17 cellular contexts compared by ENCODE assay signal in the genomic region with DNA sequence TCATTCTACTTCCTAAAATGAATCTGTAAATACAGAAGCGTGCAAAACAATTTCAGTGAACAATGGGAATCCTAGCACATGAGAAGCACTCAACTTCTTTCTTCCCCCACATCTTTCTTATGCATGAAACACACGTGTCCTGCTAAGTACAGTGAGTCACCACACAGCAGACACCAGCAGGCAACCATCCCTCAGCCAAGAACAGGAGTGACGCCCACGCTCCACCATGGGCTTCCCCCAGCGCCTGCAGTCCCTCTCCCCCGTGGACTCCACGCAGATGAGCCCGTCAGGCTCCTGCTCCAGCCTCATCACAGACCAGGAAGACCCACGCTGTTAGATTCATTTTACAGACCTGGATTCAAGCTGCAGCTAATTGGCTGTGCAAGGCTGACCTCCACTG. TPM values are rescaled to one million over a fixed set of nuclear protein-coding genes. Genes with fewer than 3 reads are reported as not detected.
DNase-seq lines count a peak whose midpoint lies in the region; ATAC-seq and TF ChIP-seq lines count a peak whose summit lies in the region.
"Had no signal": no experiment of that assay in that cellular context is flagged by ENCODE, and none has a peak within 500 bp of the region (broad histone marks: within the 10 kb centered on the region; RNA-seq: fewer than 3 reads in every experiment).

No MANE protein-coding gene starts in this region.

- no peak overlapping the region for H3K4me3 ChIP-seq in RWPE2 (ENCODE audit: severe bottlenecking)
- H3K4me3 ChIP-seq: pancreas, PC-9 had no signal

- no peaks in the 10 kb centered on the region for H3K9me3 ChIP-seq in RWPE2 (ENCODE audit: severe bottlenecking)
- H3K9me3 ChIP-seq: pancreas had no signal

- peaks cover 33% of the 10 kb centered on the region for H3K27me3 Mint-ChIP-seq in glutamatergic neuron (ENCODE audit: unreplicated experiment)
- peaks cover 60% of the 10 kb centered on the region for H3K27me3 Mint-ChIP-seq in activated naive CD8-positive, alpha-beta T cell treated with anti-CD3 and anti-CD28 coated beads for 36 hours

- DNase-seq in A172 (ENCODE audit: low spot score), result peak; percentile 22
- DNase-seq in GM03348 (ENCODE audit: low spot score), result peak; percentile 62
- no peak for DNase-seq in RWPE2 (ENCODE audit: low spot score)
- DNase-seq in glutamatergic neuron, result no peak
- no peak for DNase-seq in activated CD4-positive, alpha-beta T cell treated with anti-CD3 and anti-CD28 coated beads for 48 hours
- no peak for DNase-seq in mesenteric fat pad (ENCODE audit: low spot score)
- DNase-seq in activated naive CD8-positive, alpha-beta T cell treated with anti-CD3 and anti-CD28 coated beads for 36 hours, result no peak
- DNase-seq: left cardiac atrium; NCI-H2029 treated with DMSO at 0.1 percent for 48 hours; NCI-H524 treated with DMSO at 0.1 percent for 48 hours; PC-9; stimulated activated CD4-positive, alpha-beta T cell treated with anti-CD3 and anti-CD28 coated beads, Interleukin-12 subunit alpha, Interleukin-12 subunit beta, amount 100 ng/mL, for 4 hours; stimulated activated naive CD8-positive, alpha-beta T cell treated with anti-CD3 and anti-CD28 coated beads, Interleukin-15, amount 100 ng/mL, for 72 hours; WERI-Rb-1 had no signal

- H3K4me1 Mint-ChIP-seq in glutamatergic neuron (ENCODE audit: low read depth, unreplicated experiment), result peaks cover 18% of the 10 kb centered on the region
- H3K4me1 Mint-ChIP-seq in activated naive CD8-positive, alpha-beta T cell treated with anti-CD3 and anti-CD28 coated beads for 36 hours, result no peaks in the 10 kb centered on the region

- no peak overlapping the region for H3K27ac Mint-ChIP-seq in glutamatergic neuron (ENCODE audit: unreplicated experiment)
- H3K27ac Mint-ChIP-seq in activated naive CD8-positive, alpha-beta T cell treated with anti-CD3 and anti-CD28 coated beads for 36 hours, result no peak overlapping the region
- H3K27ac Mint-ChIP-seq: stimulated activated naive CD8-positive, alpha-beta T cell treated with anti-CD3 and anti-CD28 coated beads, Interleukin-15, amount 100 ng/mL, for 72 hours had no signal

- peaks cover 60% of the 10 kb centered on the region for H3K27me3 ChIP-seq in RWPE2 (ENCODE audit: insufficient read depth, poor library complexity, severe bottlenecking)

- H3K36me3 ChIP-seq in RWPE2 (ENCODE audit: low read depth), result no peaks in the 10 kb centered on the region
- H3K36me3 ChIP-seq: pancreas, WERI-Rb-1 had no signal

- ATAC-seq in RWPE2 (ENCODE audit: low read depth) (peak; percentile 54; the same call in 2 of the 3 replicates), HG03571 (IDR thresholded peaks at IDR 0.05; ENCODE audit: unreplicated experiment) (no peak)
- ATAC-seq: stimulated activated naive CD8-positive, alpha-beta T cell treated with anti-CD3 and anti-CD28 coated beads, Interleukin-15, amount 100 ng/mL, for 72 hours had no signal

- no peak for TF ChIP-seq CTCF in RWPE2 (IDR thresholded peaks at IDR 0.05; ENCODE audit: poor library complexity, severe bottlenecking)
- no peak for TF ChIP-seq CTCF in glutamatergic neuron (IDR thresholded peaks at IDR 0.05; ENCODE audit: partially characterized antibody, unreplicated experiment)

- H3K4me1 ChIP-seq in RWPE2 (ENCODE audit: insufficient read depth, poor library complexity, severe bottlenecking), result no peaks in the 10 kb centered on the region
- H3K4me1 ChIP-seq: pancreas had no signal

- H3K4me3 Mint-ChIP-seq in glutamatergic neuron (ENCODE audit: unreplicated experiment), result peak overlapping the region; percentile 5
- H3K4me3 Mint-ChIP-seq in activated naive CD8-positive, alpha-beta T cell treated with anti-CD3 and anti-CD28 coated beads for 36 hours, result no peak overlapping the region
- H3K4me3 Mint-ChIP-seq: stimulated activated naive CD8-positive, alpha-beta T cell treated with anti-CD3 and anti-CD28 coated beads, Interleukin-15, amount 100 ng/mL, for 72 hours had no signal

- H3K36me3 Mint-ChIP-seq in glutamatergic neuron (ENCODE audit: unreplicated experiment), result peaks cover 5% of the 10 kb centered on the region
- no peaks in the 10 kb centered on the region for H3K36me3 Mint-ChIP-seq in activated naive CD8-positive, alpha-beta T cell treated with anti-CD3 and anti-CD28 coated beads for 36 hours

- peaks cover 3% of the 10 kb centered on the region for H3K9me3 Mint-ChIP-seq in glutamatergic neuron (ENCODE audit: unreplicated experiment)
- no peaks in the 10 kb centered on the region for H3K9me3 Mint-ChIP-seq in activated naive CD8-positive, alpha-beta T cell treated with anti-CD3 and anti-CD28 coated beads for 36 hours
- H3K9me3 Mint-ChIP-seq: stimulated activated naive CD8-positive, alpha-beta T cell treated with anti-CD3 and anti-CD28 coated beads, Interleukin-15, amount 100 ng/mL, for 72 hours had no signal

- no peak overlapping the region for H3K27ac ChIP-seq in RWPE2 (ENCODE audit: poor library complexity, severe bottlenecking)
- H3K27ac ChIP-seq: pancreas, PC-9, WERI-Rb-1 had no signal

RNA-seq across cellular contexts. Expression of a gene that starts 16.8 kb away (rescaled TPM):
- total RNA-seq in A172 (2014; rRNA removed; shearing (Covaris generic)), result not detected in 2 replicates
- total RNA-seq in glutamatergic neuron (ENCODE audit: unreplicated experiment) (1.7 TPM), mesenteric fat pad (not detected)
- not detected for total RNA-seq in activated naive CD8-positive, alpha-beta T cell treated with anti-CD3 and anti-CD28 coated beads for 36 hours
- total RNA-seq: left cardiac atrium, mucosa of gallbladder, pancreas, PC-9 had no signal

Comparison
In these comparisons a context has a peak if more than half of its experiments do, and no peak if none do; other contexts are left out.
1. DNase-seq: peak in A172 (single experiment) and GM03348 (single experiment); none in RWPE2 (single experiment), glutamatergic neuron (single experiment), activated CD4-positive, alpha-beta T cell treated with anti-CD3 and anti-CD28 coated beads for 48 hours (single experiment), mesenteric fat pad (single experiment) and activated naive CD8-positive, alpha-beta T cell treated with anti-CD3 and anti-CD28 coated beads for 36 hours (single experiment).